In the genomic region with DNA sequence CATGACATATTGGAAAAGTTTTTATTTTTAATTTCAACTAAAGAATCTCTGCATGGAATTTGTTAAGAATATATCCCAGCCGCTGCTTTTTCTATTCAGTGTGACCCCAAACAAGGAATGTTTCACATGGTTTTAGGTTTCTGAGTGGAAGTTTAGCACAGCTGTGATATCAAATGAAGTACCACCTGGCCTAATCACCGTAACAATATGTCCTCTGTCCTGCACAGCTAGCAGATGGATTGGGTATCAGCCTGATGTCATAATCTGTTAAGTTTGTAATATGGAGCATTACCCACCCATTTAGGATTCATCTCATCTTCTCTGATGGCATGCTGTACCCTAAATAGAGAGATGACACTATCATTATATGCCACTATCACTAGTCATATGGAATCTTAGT, we compare ENCODE assay signal across 23 cellular contexts.
DNase-seq lines count a peak whose midpoint lies in the region.
"Had no signal": no experiment of that assay in that cellular context is flagged by ENCODE, and none has a peak within 500 bp of the region (broad histone marks: within the 10 kb centered on the region; RNA-seq: fewer than 3 reads in every experiment).

No MANE protein-coding gene starts in this region.

- H3K36me3 Mint-ChIP-seq in CD8-positive, alpha-beta memory T cell: no peaks in the 10 kb centered on the region
- H3K36me3 Mint-ChIP-seq: CD14-positive monocyte; CD4-positive, alpha-beta memory T cell; CD4-positive, CD25-positive, alpha-beta regulatory T cell had no signal

- H3K36me3 ChIP-seq in CD8-positive, alpha-beta memory T cell (ENCODE audit: insufficient read depth, low read length): no peaks in the 10 kb centered on the region
- H3K36me3 ChIP-seq: BE2C, BLaER1 had no signal

- no peaks in the 10 kb centered on the region for H3K27me3 Mint-ChIP-seq in CD8-positive, alpha-beta memory T cell
- H3K27me3 Mint-ChIP-seq: CD4-positive, alpha-beta memory T cell; CD4-positive, CD25-positive, alpha-beta regulatory T cell had no signal

- H3K27ac Mint-ChIP-seq in CD8-positive, alpha-beta memory T cell: no peak overlapping the region
- H3K27ac Mint-ChIP-seq: CD14-positive monocyte; CD4-positive, alpha-beta memory T cell; CD4-positive, CD25-positive, alpha-beta regulatory T cell had no signal

- CTCF ChIA-PET in CD8-positive, alpha-beta memory T cell (lab: Charles Lee): no interaction called here

- no peak overlapping the region for H3K27ac ChIP-seq in CD8-positive, alpha-beta memory T cell (ENCODE audit: low read depth, low read length)
- H3K27ac ChIP-seq: BLaER1 had no signal

- H3K9me3 ChIP-seq in CD8-positive, alpha-beta memory T cell (ENCODE audit: low read length): no peaks in the 10 kb centered on the region
- H3K9me3 ChIP-seq: BE2C had no signal

- H3K9me3 Mint-ChIP-seq in CD8-positive, alpha-beta memory T cell: peaks cover 6 to 42% (median 13%) of the 10 kb centered on the region in 5 donors

- no peak overlapping the region for H3K4me3 ChIP-seq in CD8-positive, alpha-beta memory T cell (ENCODE audit: low read length)
- H3K4me3 ChIP-seq: BLaER1 had no signal

- no peaks in the 10 kb centered on the region for H3K4me1 Mint-ChIP-seq in CD8-positive, alpha-beta memory T cell
- H3K4me1 Mint-ChIP-seq: CD14-positive monocyte; CD4-positive, alpha-beta memory T cell; CD4-positive, CD25-positive, alpha-beta regulatory T cell had no signal

- DNase-seq in NCI-H2171 treated with DMSO at 0.1 percent for 48 hours (lab: John Stamatoyannopoulos, UW) (peak; percentile 8), NCI-H2171 (lab: John Stamatoyannopoulos, UW) (no peak), NCI-H524 (lab: John Stamatoyannopoulos, UW) (peak; percentile 59 to 90), NCI-H524 treated with DMSO at 0.1 percent for 48 hours (lab: John Stamatoyannopoulos, UW) (peak; percentile 70), left kidney (ENCODE audit: low read depth, low spot score) (peak; percentile 5), SKM-1 treated with dmso at 0.1 percent for 144 hours (lab: John Stamatoyannopoulos, UW; ENCODE audit: unreplicated experiment) (no peak)
- DNase-seq in CD8-positive, alpha-beta memory T cell: no peak
- DNase-seq: 8988T; ACHN; BE2C; C1 segment of cervical spinal cord; CD4-positive, alpha-beta memory T cell; CD4-positive, CD25-positive, alpha-beta regulatory T cell; COR-L47; DMS 273 treated with DMSO at 0.1 percent for 48 hours; DMS153; DMS53; DMS79; DND-41; EL; GDM1 had no signal

- no peaks in the 10 kb centered on the region for H3K4me1 ChIP-seq in CD8-positive, alpha-beta memory T cell (ENCODE audit: insufficient read depth, low read length)
- H3K4me1 ChIP-seq: BE2C, BLaER1 had no signal

- no peaks in the 10 kb centered on the region for H3K27me3 ChIP-seq in CD8-positive, alpha-beta memory T cell (ENCODE audit: insufficient read depth, low read length, poor library complexity, severe bottlenecking)
- H3K27me3 ChIP-seq: BE2C, BLaER1 had no signal

- H3K4me3 Mint-ChIP-seq in CD8-positive, alpha-beta memory T cell: no peak overlapping the region
- H3K4me3 Mint-ChIP-seq: CD14-positive monocyte; CD4-positive, alpha-beta memory T cell; CD4-positive, CD25-positive, alpha-beta regulatory T cell had no signal

- POLR2A ChIA-PET in CD8-positive, alpha-beta memory T cell (lab: Charles Lee): no interaction called here

Comparison
In these comparisons a context has a peak if more than half of its experiments do, and no peak if none do; other contexts are left out.
1. DNase-seq: peak in NCI-H2171 treated with DMSO at 0.1 percent for 48 hours (single experiment), NCI-H524 (2 of 2), NCI-H524 treated with DMSO at 0.1 percent for 48 hours (single experiment) and left kidney (single experiment); none in NCI-H2171 (single experiment), SKM-1 treated with dmso at 0.1 percent for 144 hours (single experiment) and CD8-positive, alpha-beta memory T cell (0 of 5).